9 cellular contexts compared by ENCODE assay signal in genomic region chr6:41027251-41027650, GRCh38. TPM values are rescaled to one million over a fixed set of nuclear protein-coding genes. Genes with fewer than 3 reads are reported as not detected.
A peak's percentile ranks its signal among the peaks of the same experiment; 100 is the strongest.
DNase-seq lines count a peak whose midpoint lies in the region; ATAC-seq and TF ChIP-seq lines count a peak whose summit lies in the region.
"Had no signal": no experiment of that assay in that cellular context is flagged by ENCODE, and none has a peak within 500 bp of the region (broad histone marks: within the 10 kb centered on the region; RNA-seq: fewer than 3 reads in every experiment).

No MANE protein-coding gene starts in this region.

- H3K27me3 ChIP-seq in iPS-20b (ENCODE audit: insufficient read depth, low read length) (peaks cover 6% of the 10 kb centered on the region; the same call in 1 of the 2 replicates), suprapubic skin (no peaks in the 10 kb centered on the region)

- no peaks in the 10 kb centered on the region for H3K27me3 Mint-ChIP-seq in activated CD8-positive, alpha-beta memory T cell treated with anti-CD3 and anti-CD28 coated beads, Interleukin-2, amount 10 ng/mL, durations not matched to agents 7 days and 5 days
- H3K27me3 Mint-ChIP-seq in activated CD8-positive, alpha-beta T cell treated with anti-CD3 and anti-CD28 coated beads for 36 hours: no peaks in the 10 kb centered on the region

- POLR2A ChIA-PET in activated CD8-positive, alpha-beta T cell treated with anti-CD3 and anti-CD28 coated beads for 36 hours (lab: Charles Lee): interaction anchor here (1.6 kb wide), 1 partner anchor 8 kb away, joined by 7 read pairs; no protein-coding TSS in a partner anchor

- H3K9ac ChIP-seq in iPS-20b (ENCODE audit: low read depth, low read length): peak overlapping the region; percentile 68; the same call in 1 of the 2 replicates

- H3K4me3 ChIP-seq in iPS-20b (ENCODE audit: low read length): peak overlapping the region; percentile 68
- peak overlapping the region; percentile 53 for H3K4me3 ChIP-seq in suprapubic skin

- intact Hi-C loops in activated CD8-positive, alpha-beta T cell treated with anti-CD3 and anti-CD28 coated beads for 36 hours (cut with micrococcal nuclease): no loop called here

- no peaks in the 10 kb centered on the region for H3K9me3 Mint-ChIP-seq in activated CD8-positive, alpha-beta memory T cell treated with anti-CD3 and anti-CD28 coated beads, Interleukin-2, amount 10 ng/mL, durations not matched to agents 7 days and 5 days (ENCODE audit: low read depth)
- H3K9me3 Mint-ChIP-seq in activated CD8-positive, alpha-beta T cell treated with anti-CD3 and anti-CD28 coated beads for 36 hours: no peaks in the 10 kb centered on the region

- H3K36me3 Mint-ChIP-seq in activated CD8-positive, alpha-beta memory T cell treated with anti-CD3 and anti-CD28 coated beads, Interleukin-2, amount 10 ng/mL, durations not matched to agents 7 days and 5 days: no peaks in the 10 kb centered on the region
- H3K36me3 Mint-ChIP-seq in activated CD8-positive, alpha-beta T cell treated with anti-CD3 and anti-CD28 coated beads for 36 hours (ENCODE audit: low read depth): no peaks in the 10 kb centered on the region

- peaks cover 19% of the 10 kb centered on the region for H3K4me1 Mint-ChIP-seq in activated CD8-positive, alpha-beta memory T cell treated with anti-CD3 and anti-CD28 coated beads, Interleukin-2, amount 10 ng/mL, durations not matched to agents 7 days and 5 days
- H3K4me1 Mint-ChIP-seq in activated CD8-positive, alpha-beta T cell treated with anti-CD3 and anti-CD28 coated beads for 36 hours (ENCODE audit: low read depth): peaks cover 18% of the 10 kb centered on the region

- WGBS in suprapubic skin: 46% methylated on average over 5 of the region's 5 CpGs

- H3K27ac ChIP-seq in iPS-20b (ENCODE audit: low read length): no peak overlapping the region
- H3K27ac ChIP-seq in suprapubic skin: no peak overlapping the region
- H3K27ac ChIP-seq: RWPE1 had no signal

- no peak for TF ChIP-seq POLR2A in suprapubic skin (IDR thresholded peaks at IDR 0.05)

- H3K27ac Mint-ChIP-seq in activated CD8-positive, alpha-beta memory T cell treated with anti-CD3 and anti-CD28 coated beads, Interleukin-2, amount 10 ng/mL, durations not matched to agents 7 days and 5 days: peak overlapping the region; percentile 78
- peak overlapping the region; percentile 76 for H3K27ac Mint-ChIP-seq in activated CD8-positive, alpha-beta T cell treated with anti-CD3 and anti-CD28 coated beads for 36 hours

- H3K9me3 ChIP-seq in iPS-20b (ENCODE audit: insufficient read depth, low read depth, low read length) (no peaks in the 10 kb centered on the region), suprapubic skin (no peaks in the 10 kb centered on the region)

- CTCF ChIA-PET in activated CD8-positive, alpha-beta memory T cell treated with anti-CD3 and anti-CD28 coated beads, Interleukin-2, amount 10 ng/mL, durations not matched to agents 7 days and 5 days (lab: Charles Lee): interaction anchor here (0.6 to 7.8 kb wide), 24 partner anchors 9 to 1162 kb away, joined by 3 to 82 read pairs (median 8); partner anchors contain the start of genes APOBEC2, NFYA, OARD1 and UNC5CL
- CTCF ChIA-PET in activated CD8-positive, alpha-beta T cell treated with anti-CD3 and anti-CD28 coated beads for 36 hours (lab: Charles Lee): interaction anchor here (1.0 to 5.8 kb wide), 22 partner anchors 9 to 698 kb away, joined by 3 to 48 read pairs (median 8); partner anchors contain the start of genes APOBEC2, NFYA, OARD1 and TSPO2

- ATAC-seq in activated CD8-positive, alpha-beta memory T cell treated with anti-CD3 and anti-CD28 coated beads, Interleukin-2, amount 10 ng/mL, durations not matched to agents 7 days and 5 days: no peak
- ATAC-seq in activated CD8-positive, alpha-beta T cell treated with anti-CD3 and anti-CD28 coated beads for 36 hours: no peak
- ATAC-seq in GM19328 (IDR thresholded peaks at IDR 0.05; ENCODE audit: unreplicated experiment): no peak

- H3K36me3 ChIP-seq in iPS-20b (ENCODE audit: insufficient read depth, low read depth, low read length) (no peaks in the 10 kb centered on the region), suprapubic skin (no peaks in the 10 kb centered on the region)

- no peak for TF ChIP-seq CTCF in activated CD8-positive, alpha-beta T cell treated with anti-CD3 and anti-CD28 coated beads for 36 hours (IDR thresholded peaks at IDR 0.05)
- no peak for TF ChIP-seq CTCF in suprapubic skin (IDR thresholded peaks at IDR 0.05)

- no peak for TF ChIP-seq EP300 in suprapubic skin (IDR thresholded peaks at IDR 0.05)

- H3K4me1 ChIP-seq in iPS-20b (ENCODE audit: insufficient read depth, low read length): peaks cover 13% of the 10 kb centered on the region; the same call in 1 of the 2 replicates
- H3K4me1 ChIP-seq in suprapubic skin: peaks cover 18% of the 10 kb centered on the region

- H3K4me3 Mint-ChIP-seq in activated CD8-positive, alpha-beta memory T cell treated with anti-CD3 and anti-CD28 coated beads, Interleukin-2, amount 10 ng/mL, durations not matched to agents 7 days and 5 days: peak overlapping the region; percentile 75
- peak overlapping the region; percentile 71 for H3K4me3 Mint-ChIP-seq in activated CD8-positive, alpha-beta T cell treated with anti-CD3 and anti-CD28 coated beads for 36 hours

- no peak for DNase-seq in activated CD8-positive, alpha-beta memory T cell treated with anti-CD3 and anti-CD28 coated beads, Interleukin-2, amount 10 ng/mL, durations not matched to agents 7 days and 5 days
- DNase-seq in activated CD8-positive, alpha-beta memory T cell treated with anti-CD3 and anti-CD28 coated beads, Interleukin-2, amount 50 U/mL, for 48 hours: no peak
- DNase-seq in activated CD8-positive, alpha-beta T cell treated with anti-CD3 and anti-CD28 coated beads for 36 hours: no peak
- DNase-seq in suprapubic skin (ENCODE audit: low spot score in 2 of 2): no peak
- no peak for DNase-seq in NCI-H446 (lab: John Stamatoyannopoulos, UW)
- no peak for DNase-seq in activated CD4-positive, alpha-beta T cell treated with anti-CD3 and anti-CD28 coated beads, Interleukin-2, amount 50 U/mL, for 48 hours

RNA-seq across cellular contexts. Expression of gene UNC5CL, which starts 11.8 kb away (rescaled TPM):
- total RNA-seq in activated CD8-positive, alpha-beta memory T cell treated with anti-CD3 and anti-CD28 coated beads, Interleukin-2, amount 10 ng/mL, durations not matched to agents 7 days and 5 days: 1 to 10 TPM; 1.3 to 2.5 TPM
- 1 to 10 TPM; 2.3 to 2.6 TPM for total RNA-seq in activated CD8-positive, alpha-beta T cell treated with anti-CD3 and anti-CD28 coated beads for 36 hours
- total RNA-seq in suprapubic skin: 1 to 10 TPM in 2 of 4 donors, under 1 TPM in 2; 0.19 to 6.9 (median 1.4) TPM

RNA-seq across cellular contexts. Expression of gene TSPO2, which starts 15.0 kb away (rescaled TPM):
- total RNA-seq in activated CD8-positive, alpha-beta memory T cell treated with anti-CD3 and anti-CD28 coated beads, Interleukin-2, amount 10 ng/mL, durations not matched to agents 7 days and 5 days: not detected
- not detected for total RNA-seq in activated CD8-positive, alpha-beta T cell treated with anti-CD3 and anti-CD28 coated beads for 36 hours
- total RNA-seq in suprapubic skin: not detected

RNA-seq across cellular contexts. Expression of gene APOBEC2, which starts 25.8 kb away (rescaled TPM):
- total RNA-seq in activated CD8-positive, alpha-beta memory T cell treated with anti-CD3 and anti-CD28 coated beads, Interleukin-2, amount 10 ng/mL, durations not matched to agents 7 days and 5 days: not detected
- total RNA-seq in activated CD8-positive, alpha-beta T cell treated with anti-CD3 and anti-CD28 coated beads for 36 hours: not detected
- total RNA-seq in suprapubic skin: not detected

RNA-seq across cellular contexts. Expression of gene OARD1, which starts 44.9 kb away (rescaled TPM):
- total RNA-seq in activated CD8-positive, alpha-beta memory T cell treated with anti-CD3 and anti-CD28 coated beads, Interleukin-2, amount 10 ng/mL, durations not matched to agents 7 days and 5 days: 10 to 100 TPM; 31.7 to 32.4 TPM
- total RNA-seq in activated CD8-positive, alpha-beta T cell treated with anti-CD3 and anti-CD28 coated beads for 36 hours: 10 to 100 TPM; 45.8 to 48.4 TPM
- total RNA-seq in suprapubic skin: 10 to 100 TPM; 11.3 to 29.9 (median 20.6) TPM

RNA-seq across cellular contexts. Expression of gene NFYA, which starts 45.5 kb away (rescaled TPM):
- 10 to 100 TPM; 25.0 to 31.5 TPM for total RNA-seq in activated CD8-positive, alpha-beta memory T cell treated with anti-CD3 and anti-CD28 coated beads, Interleukin-2, amount 10 ng/mL, durations not matched to agents 7 days and 5 days
- 10 to 100 TPM; 30.7 to 31.1 TPM for total RNA-seq in activated CD8-positive, alpha-beta T cell treated with anti-CD3 and anti-CD28 coated beads for 36 hours
- 10 to 100 TPM; 19.7 to 33.0 (median 24.2) TPM for total RNA-seq in suprapubic skin
